ENCODE assay signal across 8 cellular contexts in the genomic region with DNA sequence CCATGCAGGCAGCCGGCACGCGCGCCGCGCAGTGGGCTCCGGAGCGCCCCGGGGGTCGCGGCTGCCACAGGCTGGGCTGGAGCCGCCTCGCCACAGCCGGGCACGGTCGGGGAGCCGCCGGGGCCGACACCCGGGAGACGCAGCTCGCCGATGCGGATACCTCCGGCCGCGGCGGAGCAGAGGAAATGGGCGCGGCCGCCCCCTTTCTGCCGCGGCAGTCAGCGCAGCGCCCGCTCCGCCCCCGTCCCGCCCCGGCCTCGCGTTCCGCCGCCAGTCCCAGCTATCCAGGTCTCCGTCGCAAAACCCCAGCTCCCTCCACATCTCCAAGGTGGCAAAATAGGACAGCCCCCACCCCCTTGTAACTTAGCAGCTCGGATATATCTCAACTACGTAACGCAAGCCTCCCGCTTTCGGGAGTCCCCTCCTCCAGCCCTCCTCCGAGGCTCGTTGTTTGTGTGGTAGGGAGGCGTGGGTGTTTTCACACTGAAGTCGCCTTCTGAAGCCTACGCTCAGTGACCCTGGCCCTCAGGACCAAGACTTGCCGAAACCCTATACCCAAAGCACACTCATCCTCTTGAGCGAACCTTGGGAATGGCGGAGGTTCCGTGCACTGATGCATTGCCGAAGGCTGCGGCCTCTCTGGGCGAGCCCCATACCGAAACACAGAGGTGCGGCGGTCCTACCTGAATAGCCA. TPM values are rescaled to one million over a fixed set of nuclear protein-coding genes. Genes with fewer than 3 reads are reported as not detected.
A peak's percentile ranks its signal among the peaks of the same experiment; 100 is the strongest.
DNase-seq lines count a peak whose midpoint lies in the region; ATAC-seq lines count a peak whose summit lies in the region.

A gene with protein sequence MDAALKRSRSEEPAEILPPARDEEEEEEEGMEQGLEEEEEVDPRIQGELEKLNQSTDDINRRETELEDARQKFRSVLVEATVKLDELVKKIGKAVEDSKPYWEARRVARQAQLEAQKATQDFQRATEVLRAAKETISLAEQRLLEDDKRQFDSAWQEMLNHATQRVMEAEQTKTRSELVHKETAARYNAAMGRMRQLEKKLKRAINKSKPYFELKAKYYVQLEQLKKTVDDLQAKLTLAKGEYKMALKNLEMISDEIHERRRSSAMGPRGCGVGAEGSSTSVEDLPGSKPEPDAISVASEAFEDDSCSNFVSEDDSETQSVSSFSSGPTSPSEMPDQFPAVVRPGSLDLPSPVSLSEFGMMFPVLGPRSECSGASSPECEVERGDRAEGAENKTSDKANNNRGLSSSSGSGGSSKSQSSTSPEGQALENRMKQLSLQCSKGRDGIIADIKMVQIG (minus strand): TSS at position 182 of the 694 bp plus-strand sequence. CDS start 178 bp downstream, at position 4.

- ATAC-seq in GM18511 (IDR thresholded peaks at IDR 0.05; ENCODE audit: unreplicated experiment) (peak; percentile 87), HG02981 (IDR thresholded peaks at IDR 0.05; ENCODE audit: unreplicated experiment) (peak; percentile 71)
- peak; percentile 95 for ATAC-seq in activated CD8-positive, alpha-beta T cell treated with anti-CD3 and anti-CD28 coated beads, Interleukin-2, amount 10 ng/mL, durations not matched to agents 7 days and 5 days

- DNase-seq in A172 (ENCODE audit: low spot score) (peak; percentile 62), NCI-H526 treated with DMSO at 0.1 percent for 48 hours (lab: John Stamatoyannopoulos, UW) (peak; percentile 24), medulla oblongata (ENCODE audit: extremely low spot score) (peak; percentile 77)
- peak; percentile 76 for DNase-seq in activated CD8-positive, alpha-beta T cell treated with anti-CD3 and anti-CD28 coated beads, Interleukin-2, amount 10 ng/mL, durations not matched to agents 7 days and 5 days
- DNase-seq in effector CD8-positive, alpha-beta T cell (lab: John Stamatoyannopoulos, UW): peak; percentile 30
- DNase-seq in stimulated activated CD8-positive, alpha-beta memory T cell treated with anti-CD3 and anti-CD28 coated beads, Interleukin-12 subunit alpha, Interleukin-12 subunit beta, amount 100 ng/mL, for 1 hour (ENCODE audit: low read depth): peak; percentile 45

- POLR2A ChIA-PET in activated CD8-positive, alpha-beta T cell treated with anti-CD3 and anti-CD28 coated beads, Interleukin-2, amount 10 ng/mL, durations not matched to agents 7 days and 5 days (lab: Charles Lee): interaction anchor here (0.8 to 1.5 kb wide), 3 partner anchors 13 to 61 kb away, joined by 3 to 4 read pairs (median 4); no protein-coding TSS in a partner anchor

- peaks cover 34% of the 10 kb centered on the region for H3K4me1 Mint-ChIP-seq in activated CD8-positive, alpha-beta T cell treated with anti-CD3 and anti-CD28 coated beads, Interleukin-2, amount 10 ng/mL, durations not matched to agents 7 days and 5 days (ENCODE audit: low read depth)

- H3K9me3 Mint-ChIP-seq in activated CD8-positive, alpha-beta T cell treated with anti-CD3 and anti-CD28 coated beads, Interleukin-2, amount 10 ng/mL, durations not matched to agents 7 days and 5 days (ENCODE audit: insufficient read depth): no peaks in the 10 kb centered on the region

- H3K36me3 Mint-ChIP-seq in activated CD8-positive, alpha-beta T cell treated with anti-CD3 and anti-CD28 coated beads, Interleukin-2, amount 10 ng/mL, durations not matched to agents 7 days and 5 days (ENCODE audit: low read depth): peaks cover 26% of the 10 kb centered on the region

- CTCF ChIA-PET in activated CD8-positive, alpha-beta T cell treated with anti-CD3 and anti-CD28 coated beads, Interleukin-2, amount 10 ng/mL, durations not matched to agents 7 days and 5 days (lab: Charles Lee): interaction anchor here (0.6 to 10.6 kb wide), 33 partner anchors 9 to 931 kb away, joined by 3 to 168 read pairs (median 5); no protein-coding TSS in a partner anchor

- peak within 1 kb of the TSS; percentile 71 for H3K27ac Mint-ChIP-seq in activated CD8-positive, alpha-beta T cell treated with anti-CD3 and anti-CD28 coated beads, Interleukin-2, amount 10 ng/mL, durations not matched to agents 7 days and 5 days

- peak within 1 kb of the TSS; percentile 84 for H3K4me3 Mint-ChIP-seq in activated CD8-positive, alpha-beta T cell treated with anti-CD3 and anti-CD28 coated beads, Interleukin-2, amount 10 ng/mL, durations not matched to agents 7 days and 5 days

- peaks cover 25% of the 10 kb centered on the region for H3K27me3 Mint-ChIP-seq in activated CD8-positive, alpha-beta T cell treated with anti-CD3 and anti-CD28 coated beads, Interleukin-2, amount 10 ng/mL, durations not matched to agents 7 days and 5 days (ENCODE audit: low read depth)

RNA-seq across cellular contexts. Expression of the gene that starts here (rescaled TPM):
- 85.4 and 90.2 TPM in 2 replicates for total RNA-seq in A172 (2014; rRNA removed; shearing (Covaris generic))
- 10 to 100 TPM; 12.6 to 15.0 TPM for total RNA-seq in activated CD8-positive, alpha-beta T cell treated with anti-CD3 and anti-CD28 coated beads, Interleukin-2, amount 10 ng/mL, durations not matched to agents 7 days and 5 days

Comparison
In these comparisons a context has a peak if more than half of its experiments do, and no peak if none do; other contexts are left out.
1. Peak in every context shown above with its lines: DNase-seq and ATAC-seq.
2. DNase-seq: peak in every context shown above with its lines; median percentile 77 in medulla oblongata; 76 in activated CD8-positive, alpha-beta T cell treated with anti-CD3 and anti-CD28 coated beads, Interleukin-2, amount 10 ng/mL, durations not matched to agents 7 days and 5 days; 62 in A172; 45 in stimulated activated CD8-positive, alpha-beta memory T cell treated with anti-CD3 and anti-CD28 coated beads, Interleukin-12 subunit alpha, Interleukin-12 subunit beta, amount 100 ng/mL, for 1 hour; 30 in effector CD8-positive, alpha-beta T cell; 24 in NCI-H526 treated with DMSO at 0.1 percent for 48 hours.